In genomic region chr7:92685146-92686042, GRCh38 we compare ENCODE assay signal across 13 cellular contexts.
DNase-seq lines count a peak whose midpoint lies in the region; ATAC-seq and TF ChIP-seq lines count a peak whose summit lies in the region.
"Had no signal": no experiment of that assay in that cellular context is flagged by ENCODE, and none has a peak within 500 bp of the region (broad histone marks: within the 10 kb centered on the region; RNA-seq: fewer than 3 reads in every experiment).

No MANE protein-coding gene starts in this region.

- WGBS in psoas muscle, 3 donors: 88 to 92% (median 89%) methylated on average over 6 of the region's 6 CpGs

- peaks cover 21% of the 10 kb centered on the region for H3K4me1 ChIP-seq in neural progenitor cell
- H3K4me1 ChIP-seq in psoas muscle: no peaks in the 10 kb centered on the region
- H3K4me1 ChIP-seq: testis had no signal

- H3K4me3 ChIP-seq in neural progenitor cell: no peak overlapping the region
- H3K4me3 ChIP-seq in psoas muscle: no peak overlapping the region
- H3K4me3 ChIP-seq: testis had no signal

- H3K9ac ChIP-seq in neural progenitor cell: no peak overlapping the region
- H3K9ac ChIP-seq: KMS-11 had no signal

- H3K4me2 ChIP-seq in neural progenitor cell: no peak overlapping the region
- H3K4me2 ChIP-seq: KMS-11 had no signal

- DNase-seq in activated T-helper 2 cell treated with anti-CD3 and anti-CD28 coated beads, Interferon-gamma antibody, Interleukin-2, Interleukin-4, amounts not matched to agents 10 μg/mL and 5 μg/mL and 100 μg/mL, durations not matched to agents 14 hours and 24 hours and 36 hours (ENCODE audit: low spot score): peak; percentile 73
- peak; percentile 14 for DNase-seq in neural progenitor cell (ENCODE audit: low spot score)
- peak; percentile 70 for DNase-seq in stimulated activated naive CD4-positive, alpha-beta T cell treated with Interleukin-2 at 50 U/mL for 16 hours (lab: John Stamatoyannopoulos, UW)
- DNase-seq in SIG-M5 treated with dmso at 0.1 percent for 504 hours (lab: John Stamatoyannopoulos, UW; ENCODE audit: unreplicated experiment): no peak
- DNase-seq in NCI-H524 (lab: John Stamatoyannopoulos, UW): no peak
- DNase-seq in psoas muscle: no peak
- DNase-seq: GF-D8, hypothalamus, NCI-H345, testis had no signal

- H3K4me1 Mint-ChIP-seq in activated T-helper 2 cell treated with anti-CD3 and anti-CD28 coated beads, Interferon-gamma antibody, Interleukin-2, Interleukin-4, amounts not matched to agents 10 μg/mL and 5 μg/mL and 100 μg/mL, durations not matched to agents 14 hours and 24 hours and 36 hours (ENCODE audit: low read depth): peaks cover 88% of the 10 kb centered on the region
- peaks cover 23% of the 10 kb centered on the region for H3K4me1 Mint-ChIP-seq in neural progenitor cell

- peak; percentile 98 for ATAC-seq in activated CD4-positive, CD25-positive, alpha-beta regulatory T cell treated with anti-CD3 and anti-CD28 coated beads, Interleukin-2, amount 50 U/mL, for 24 hours
- no peak for ATAC-seq in psoas muscle

- peaks cover 85% of the 10 kb centered on the region for H3K36me3 Mint-ChIP-seq in activated T-helper 2 cell treated with anti-CD3 and anti-CD28 coated beads, Interferon-gamma antibody, Interleukin-2, Interleukin-4, amounts not matched to agents 10 μg/mL and 5 μg/mL and 100 μg/mL, durations not matched to agents 14 hours and 24 hours and 36 hours (ENCODE audit: low read depth)
- peaks cover 35% of the 10 kb centered on the region for H3K36me3 Mint-ChIP-seq in neural progenitor cell

- H3K36me3 ChIP-seq in neural progenitor cell: no peaks in the 10 kb centered on the region
- no peaks in the 10 kb centered on the region for H3K36me3 ChIP-seq in psoas muscle (ENCODE audit: insufficient read depth in 1 of 2, low read depth in 1 of 2)

- no peaks in the 10 kb centered on the region for H3K27me3 Mint-ChIP-seq in activated T-helper 2 cell treated with anti-CD3 and anti-CD28 coated beads, Interferon-gamma antibody, Interleukin-2, Interleukin-4, amounts not matched to agents 10 μg/mL and 5 μg/mL and 100 μg/mL, durations not matched to agents 14 hours and 24 hours and 36 hours (ENCODE audit: low read depth)
- peaks cover 4% of the 10 kb centered on the region for H3K27me3 Mint-ChIP-seq in neural progenitor cell (ENCODE audit: insufficient read depth, low read depth)

- no peaks in the 10 kb centered on the region for H3K27me3 ChIP-seq in neural progenitor cell
- H3K27me3 ChIP-seq in psoas muscle (ENCODE audit: insufficient read depth in 3 of 3, low read length in 2 of 3): no peaks in the 10 kb centered on the region
- H3K27me3 ChIP-seq: testis had no signal

- peak overlapping the region; percentile 93 for H3K27ac Mint-ChIP-seq in activated T-helper 2 cell treated with anti-CD3 and anti-CD28 coated beads, Interferon-gamma antibody, Interleukin-2, Interleukin-4, amounts not matched to agents 10 μg/mL and 5 μg/mL and 100 μg/mL, durations not matched to agents 14 hours and 24 hours and 36 hours
- no peak overlapping the region for H3K27ac Mint-ChIP-seq in neural progenitor cell

- H3K4me3 Mint-ChIP-seq in activated T-helper 2 cell treated with anti-CD3 and anti-CD28 coated beads, Interferon-gamma antibody, Interleukin-2, Interleukin-4, amounts not matched to agents 10 μg/mL and 5 μg/mL and 100 μg/mL, durations not matched to agents 14 hours and 24 hours and 36 hours (ENCODE audit: low read depth): no peak overlapping the region
- no peak overlapping the region for H3K4me3 Mint-ChIP-seq in neural progenitor cell
- H3K4me3 Mint-ChIP-seq: neural crest cell had no signal

- H3K27ac ChIP-seq in neural progenitor cell: no peak overlapping the region
- H3K27ac ChIP-seq in psoas muscle: no peak overlapping the region
- H3K27ac ChIP-seq: KMS-11, testis had no signal

- H3K9me3 Mint-ChIP-seq in activated T-helper 2 cell treated with anti-CD3 and anti-CD28 coated beads, Interferon-gamma antibody, Interleukin-2, Interleukin-4, amounts not matched to agents 10 μg/mL and 5 μg/mL and 100 μg/mL, durations not matched to agents 14 hours and 24 hours and 36 hours: peaks cover 32% of the 10 kb centered on the region
- peaks cover 12% of the 10 kb centered on the region for H3K9me3 Mint-ChIP-seq in neural progenitor cell
- H3K9me3 Mint-ChIP-seq: neural crest cell had no signal

- H3K9me3 ChIP-seq in neural progenitor cell (ENCODE audit: low read depth): no peaks in the 10 kb centered on the region
- H3K9me3 ChIP-seq in psoas muscle: no peaks in the 10 kb centered on the region
- H3K9me3 ChIP-seq: testis had no signal

- no peaks in the 10 kb centered on the region for H3K79me2 ChIP-seq in neural progenitor cell (ENCODE audit: low read depth)

- no peaks in the 10 kb centered on the region for H4K20me1 ChIP-seq in neural progenitor cell (ENCODE audit: low read depth)

- H2AFZ ChIP-seq in neural progenitor cell (replicated peaks): no peak overlapping the region

- intact Hi-C loops in activated T-helper 2 cell treated with anti-CD3 and anti-CD28 coated beads, Interferon-gamma antibody, Interleukin-2, Interleukin-4, amounts not matched to agents 10 μg/mL and 5 μg/mL and 100 μg/mL, durations not matched to agents 14 hours and 24 hours and 36 hours (cut with micrococcal nuclease): loop anchor here (1.0 to 2.0 kb wide), 4 partner anchors 21 to 147 kb away; no protein-coding TSS in a partner anchor
- intact Hi-C loops in psoas muscle (cut with DNase I): no loop called here

- no peaks in the 10 kb centered on the region for H3F3A ChIP-seq in neural progenitor cell (ENCODE audit: low read depth)

- TF ChIP-seq CTCF in neural progenitor cell (IDR thresholded peaks at IDR 0.05) (no peak), psoas muscle (IDR thresholded peaks at IDR 0.05) (no peak)

Comparison
In these comparisons a context has a peak if more than half of its experiments do, and no peak if none do; other contexts are left out.
1. ATAC-seq: peak in activated CD4-positive, CD25-positive, alpha-beta regulatory T cell treated with anti-CD3 and anti-CD28 coated beads, Interleukin-2, amount 50 U/mL, for 24 hours (2 of 2); none in psoas muscle (0 of 4).
2. DNase-seq: peak in activated T-helper 2 cell treated with anti-CD3 and anti-CD28 coated beads, Interferon-gamma antibody, Interleukin-2, Interleukin-4, amounts not matched to agents 10 μg/mL and 5 μg/mL and 100 μg/mL, durations not matched to agents 14 hours and 24 hours and 36 hours (single experiment), neural progenitor cell (single experiment) and stimulated activated naive CD4-positive, alpha-beta T cell treated with Interleukin-2 at 50 U/mL for 16 hours (single experiment); none in SIG-M5 treated with dmso at 0.1 percent for 504 hours (single experiment), NCI-H524 (0 of 2) and psoas muscle (0 of 2).